In genomic region chr11:18269252-18269651, GRCh38 we compare ENCODE assay signal across 7 cellular contexts. TPM values are rescaled to one million over a fixed set of nuclear protein-coding genes. Genes with fewer than 3 reads are reported as not detected.
"Had no signal": no experiment of that assay in that cellular context is flagged by ENCODE, and none has a peak within 500 bp of the region (broad histone marks: within the 10 kb centered on the region; RNA-seq: fewer than 3 reads in every experiment).

No MANE protein-coding gene starts in this region.

RNA-seq across cellular contexts. Expression of gene SAA1, which starts 3.2 kb away (rescaled TPM):
- total RNA-seq: OCI-LY7, PC-9, RPMI7951, SJCRH30 had no signal

RNA-seq across cellular contexts. Expression of gene SAA2, which starts 20.8 kb away (rescaled TPM):
- total RNA-seq: OCI-LY7, PC-9, SJCRH30, SK-MEL-5 had no signal

RNA-seq across cellular contexts. Expression of gene SAA4, which starts 32.6 kb away (rescaled TPM):
- total RNA-seq: M059J, OCI-LY7, PC-9, Right ventricle myocardium inferior, RPMI7951, SJCRH30, SK-MEL-5 had no signal
